Comparison of ENCODE assay signal across 7 cellular contexts in genomic region chr6:32110632-32111031, GRCh38. TPM values are rescaled to one million over a fixed set of nuclear protein-coding genes. Genes with fewer than 3 reads are reported as not detected.
A peak's percentile ranks its signal among the peaks of the same experiment; 100 is the strongest.
DNase-seq lines count a peak whose midpoint lies in the region; ATAC-seq lines count a peak whose summit lies in the region.
"Had no signal": no experiment of that assay in that cellular context is flagged by ENCODE, and none has a peak within 500 bp of the region (broad histone marks: within the 10 kb centered on the region; RNA-seq: fewer than 3 reads in every experiment).

No MANE protein-coding gene starts in this region.

- H3K4me2 ChIP-seq in mesenchymal stem cell (ENCODE audit: low read length, poor library complexity, severe bottlenecking): no peak overlapping the region

- ATAC-seq in GM21390 (IDR thresholded peaks at IDR 0.05; ENCODE audit: unreplicated experiment): no peak

- peak overlapping the region in 1 of 2 experiments; percentile 98 for H3K4me3 ChIP-seq in mesenchymal stem cell (ENCODE audit: insufficient read depth in 1 of 2, low read depth in 1 of 2, low read length in 2 of 2)
- H3K4me3 ChIP-seq: BLaER1 had no signal

- no peak overlapping the region for H2AFZ ChIP-seq in mesenchymal stem cell (ENCODE audit: low read depth, low read length)

- peak overlapping the region in 1 of 2 experiments; percentile 37 for H3K4ac ChIP-seq in mesenchymal stem cell (ENCODE audit: low read depth in 1 of 2, low read length in 2 of 2)

- H3K9me3 ChIP-seq in mesenchymal stem cell (ENCODE audit: control insufficient read depth, low read length): no peaks in the 10 kb centered on the region
- H3K9me3 ChIP-seq: BLaER1 had no signal

- no peak overlapping the region for H2BK15ac ChIP-seq in mesenchymal stem cell (ENCODE audit: low read depth, poor library complexity, severe bottlenecking)

- no peak overlapping the region for H2AK5ac ChIP-seq in mesenchymal stem cell (ENCODE audit: low read length, severe bottlenecking)

- peaks cover 14 to 21% of the 10 kb centered on the region in 2 experiments for H3K36me3 ChIP-seq in mesenchymal stem cell (ENCODE audit: control insufficient read depth in 1 of 2, insufficient read depth in 2 of 2, low read depth in 1 of 2, low read length in 2 of 2)

- peak overlapping the region in 1 of 2 experiments; percentile 11 for H2BK12ac ChIP-seq in mesenchymal stem cell (ENCODE audit: low read length in 2 of 2)

- H3K23ac ChIP-seq in mesenchymal stem cell (ENCODE audit: low read length in 2 of 2): no peak overlapping the region

- H3K4me1 ChIP-seq in mesenchymal stem cell (ENCODE audit: control insufficient read depth, insufficient read depth, low read depth, low read length): peaks cover 15% of the 10 kb centered on the region

- no peak overlapping the region for H3K14ac ChIP-seq in mesenchymal stem cell (ENCODE audit: low read length in 2 of 2)

- H4K8ac ChIP-seq in mesenchymal stem cell (ENCODE audit: low read length): no peak overlapping the region

- H3K27me3 ChIP-seq in mesenchymal stem cell (ENCODE audit: control insufficient read depth in 1 of 2, insufficient read depth in 1 of 2, low read length in 2 of 2): peaks cover 0 to 50% of the 10 kb centered on the region in 2 experiments
- H3K27me3 ChIP-seq: BLaER1 had no signal

- DNase-seq in NCI-H69 (lab: John Stamatoyannopoulos, UW): peak; percentile 57
- DNase-seq in mesenchymal stem cell: no peak
- no peak for DNase-seq in iPS-NIHi7 (ENCODE audit: extremely low spot score)
- DNase-seq: Karpas-422, NCI-H345 had no signal

- peak overlapping the region; percentile 75 for H4K91ac ChIP-seq in mesenchymal stem cell (ENCODE audit: low read length)

- H2BK5ac ChIP-seq in mesenchymal stem cell (ENCODE audit: low read depth, low read length, poor library complexity, severe bottlenecking): no peak overlapping the region

- WGBS in mesenchymal stem cell: 87% methylated on average over 7 of the region's 7 CpGs

- H3K79me1 ChIP-seq in mesenchymal stem cell (replicated peaks; ENCODE audit: low read length, poor library complexity, severe bottlenecking): no peaks in the 10 kb centered on the region

- no peak overlapping the region for H3K18ac ChIP-seq in mesenchymal stem cell (ENCODE audit: low read depth in 1 of 2, low read length in 2 of 2)

- no peak overlapping the region for H3K27ac ChIP-seq in mesenchymal stem cell (ENCODE audit: low read length, poor library complexity, severe bottlenecking)
- H3K27ac ChIP-seq: BLaER1 had no signal

- H2BK120ac ChIP-seq in mesenchymal stem cell (ENCODE audit: low read depth, low read length): no peak overlapping the region

- peak overlapping the region; percentile 87 for H3K9ac ChIP-seq in mesenchymal stem cell (ENCODE audit: low read length)
- H3K9ac ChIP-seq: BLaER1 had no signal

RNA-seq across cellular contexts. Expression of gene TNXB, which starts 1.5 kb away (rescaled TPM):
- 3.9 TPM for polyA plus RNA-seq in mesenchymal stem cell (2013, experiment 1 of 2)
- polyA plus RNA-seq in mesenchymal stem cell (2013, experiment 2 of 2): 3.2 TPM

RNA-seq across cellular contexts. Expression of gene ATF6B, which starts 17.4 kb away (rescaled TPM):
- 68.3 TPM for polyA plus RNA-seq in mesenchymal stem cell (2013, experiment 1 of 2)
- 66.3 TPM for polyA plus RNA-seq in mesenchymal stem cell (2013, experiment 2 of 2)

RNA-seq across cellular contexts. Expression of gene FKBPL, which starts 19.5 kb away (rescaled TPM):
- polyA plus RNA-seq in mesenchymal stem cell (2013, experiment 1 of 2): 4.3 TPM
- polyA plus RNA-seq in mesenchymal stem cell (2013, experiment 2 of 2): 4.3 TPM

RNA-seq across cellular contexts. Expression of gene PRRT1, which starts 41.1 kb away (rescaled TPM):
- 8.0 TPM for polyA plus RNA-seq in mesenchymal stem cell (2013, experiment 1 of 2)
- 7.9 TPM for polyA plus RNA-seq in mesenchymal stem cell (2013, experiment 2 of 2)

RNA-seq across cellular contexts. Expression of gene PPT2, which starts 43.3 kb away (rescaled TPM):
- 31.6 TPM for polyA plus RNA-seq in mesenchymal stem cell (2013, experiment 1 of 2)
- 31.6 TPM for polyA plus RNA-seq in mesenchymal stem cell (2013, experiment 2 of 2)
